Comparison of ENCODE assay signal across 18 cellular contexts in the genomic region with DNA sequence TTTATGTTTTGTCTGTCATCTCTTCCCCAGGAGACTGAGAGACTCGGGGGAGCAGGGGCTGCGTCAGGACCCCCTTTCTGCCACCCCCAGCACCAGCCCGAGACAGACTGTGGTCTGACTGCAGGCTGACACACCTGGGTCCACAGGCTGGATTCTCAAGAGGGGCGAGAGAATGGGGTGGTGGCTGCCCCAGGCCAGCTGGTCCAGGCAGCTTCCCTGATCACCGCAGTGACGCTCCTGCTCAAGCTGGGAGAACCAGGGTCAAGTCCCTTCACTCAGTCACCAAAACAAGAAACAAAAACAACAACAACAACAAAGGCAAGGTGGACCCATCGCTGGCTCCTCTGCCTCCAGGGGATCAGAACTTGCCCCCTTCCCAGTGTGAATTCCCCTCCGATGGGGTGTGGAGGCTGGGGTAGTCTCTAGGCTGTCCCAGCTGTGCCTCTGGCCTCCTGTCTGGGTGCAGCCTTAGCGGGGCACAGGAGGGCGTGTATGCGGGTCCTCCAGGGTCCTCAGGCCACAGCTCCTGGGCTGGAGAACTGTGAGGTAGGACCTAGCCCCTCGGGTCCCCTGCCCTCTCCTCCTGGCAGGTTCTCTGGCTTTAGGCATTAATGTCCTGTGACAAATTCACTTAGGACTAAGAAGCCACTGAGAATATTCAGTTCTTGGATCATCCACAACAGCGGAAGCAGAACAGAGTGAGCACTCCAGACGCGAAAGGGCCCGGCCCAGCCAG. TPM values are rescaled to one million over a fixed set of nuclear protein-coding genes. Genes with fewer than 3 reads are reported as not detected.
A peak's percentile ranks its signal among the peaks of the same experiment; 100 is the strongest.
DNase-seq lines count a peak whose midpoint lies in the region; ATAC-seq and TF ChIP-seq lines count a peak whose summit lies in the region.
"Had no signal": no experiment of that assay in that cellular context is flagged by ENCODE, and none has a peak within 500 bp of the region (broad histone marks: within the 10 kb centered on the region; RNA-seq: fewer than 3 reads in every experiment).

No MANE protein-coding gene starts in this region.

- no peak overlapping the region for H3K4me3 Mint-ChIP-seq in chondrocyte (ENCODE audit: unreplicated experiment)
- H3K4me3 Mint-ChIP-seq in memory B cell, result no peak overlapping the region
- H3K4me3 Mint-ChIP-seq in stimulated activated memory B cell treated with anti-CD40 and anti-IgM and Interleukin-4, amounts not matched to agents 10 μg/mL and 1 μg/mL and 100 μg/mL, for 72 hours, result no peak overlapping the region

- H3K79me2 ChIP-seq in PC-9 (ENCODE audit: low read depth), result no peaks in the 10 kb centered on the region

- no peak overlapping the region for H4K5ac ChIP-seq in IMR-90 (ENCODE audit: low read depth, low read length)

- H3K79me1 ChIP-seq in IMR-90 (ENCODE audit: low read depth in 1 of 2, low read length in 2 of 2), result no peaks in the 10 kb centered on the region

- H2AK9ac ChIP-seq in IMR-90 (replicated peaks; ENCODE audit: low read depth, low read length, poor library complexity), result no peak overlapping the region

- H3K36me3 Mint-ChIP-seq in chondrocyte (ENCODE audit: low read depth) (no peaks in the 10 kb centered on the region), memory B cell (peaks cover 6% of the 10 kb centered on the region)
- peaks cover 6% of the 10 kb centered on the region for H3K36me3 Mint-ChIP-seq in stimulated activated memory B cell treated with anti-CD40 and anti-IgM and Interleukin-4, amounts not matched to agents 10 μg/mL and 1 μg/mL and 100 μg/mL, for 72 hours

- no peak overlapping the region for H2BK20ac ChIP-seq in IMR-90 (ENCODE audit: low read depth, low read length)

- H3K4me1 ChIP-seq in IMR-90 (ENCODE audit: control insufficient read depth, insufficient read depth, low read length), result no peaks in the 10 kb centered on the region
- H3K4me1 ChIP-seq in PC-9 (replicated peaks; ENCODE audit: insufficient read depth), result no peaks in the 10 kb centered on the region

- no peak overlapping the region for H4K91ac ChIP-seq in IMR-90 (ENCODE audit: insufficient read depth, low read depth, low read length)

- no peaks in the 10 kb centered on the region for H3K9me3 ChIP-seq in IMR-90 (ENCODE audit: control insufficient read depth, insufficient read depth, low read length)
- H3K9me3 ChIP-seq in PC-9 (ENCODE audit: insufficient read depth, low read depth), result no peaks in the 10 kb centered on the region

- POLR2A ChIA-PET in IMR-90 (lab: Charles Lee; ENCODE audit: unreplicated experiment), result no interaction called here
- POLR2A ChIA-PET in PC-9 (lab: Charles Lee; ENCODE audit: unreplicated experiment), result no interaction called here

- no peaks in the 10 kb centered on the region for H3K9me1 ChIP-seq in IMR-90 (ENCODE audit: insufficient read depth, low read length)

- H3K4me1 Mint-ChIP-seq in chondrocyte (ENCODE audit: low read depth) (no peaks in the 10 kb centered on the region), memory B cell (peaks cover 23% of the 10 kb centered on the region)
- H3K4me1 Mint-ChIP-seq in stimulated activated memory B cell treated with anti-CD40 and anti-IgM and Interleukin-4, amounts not matched to agents 10 μg/mL and 1 μg/mL and 100 μg/mL, for 72 hours, result peaks cover 43% of the 10 kb centered on the region

- 54% methylated on average over 4 of the region's 16 CpGs; no CpG with 5 or more reads in 1 of the 2 experiments for WGBS in IMR-90 (ENCODE audit: extremely low coverage in 2 of 2, insufficient read length in 1 of 2), 2 experiments

- BruUV-seq in IMR-90 (replicated peaks; lab: Mats Ljungman, UMichigan) (no TSS peak), PC-9 (replicated peaks; lab: Mats Ljungman, UMichigan) (no TSS peak)

- H3K36me3 ChIP-seq in IMR-90 (ENCODE audit: control insufficient read depth, insufficient read depth, low read length) (no peaks in the 10 kb centered on the region), PC-9 (ENCODE audit: low read depth) (no peaks in the 10 kb centered on the region)

- dilution Hi-C loops in IMR-90 (cut with HindIII; ENCODE audit: low sequenced_read_pairs, unreplicated experiment), result no loop called here

- H3K23ac ChIP-seq in IMR-90 (ENCODE audit: low read depth, low read length), result no peak overlapping the region

- no peak for TF ChIP-seq RAD21 in IMR-90 (IDR thresholded peaks at IDR 0.05; ENCODE audit: low read length)

- intact Hi-C loops in IMR-90 (cut with micrococcal nuclease) (no loop called here), PC-9 (cut with micrococcal nuclease; ENCODE audit: unreplicated experiment) (no loop called here)

- no peak overlapping the region for H3K4me3 ChIP-seq in IMR-90 (ENCODE audit: insufficient read depth, low read depth, low read length)
- no peak overlapping the region for H3K4me3 ChIP-seq in PC-9

- no peak overlapping the region for H2BK15ac ChIP-seq in IMR-90 (ENCODE audit: low read depth, low read length)

- CTCF ChIA-PET in IMR-90 (lab: Yijun Ruan, JAX) (no interaction called here), PC-9 (lab: Charles Lee) (no interaction called here)

- H2AK5ac ChIP-seq in IMR-90 (ENCODE audit: low read depth, low read length), result no peak overlapping the region

- no peak overlapping the region for H3K18ac ChIP-seq in IMR-90 (ENCODE audit: low read depth, low read length)

- H3K9me3 Mint-ChIP-seq in chondrocyte (ENCODE audit: low read depth), result no peaks in the 10 kb centered on the region
- no peaks in the 10 kb centered on the region for H3K9me3 Mint-ChIP-seq in memory B cell
- no peaks in the 10 kb centered on the region for H3K9me3 Mint-ChIP-seq in stimulated activated memory B cell treated with anti-CD40 and anti-IgM and Interleukin-4, amounts not matched to agents 10 μg/mL and 1 μg/mL and 100 μg/mL, for 72 hours

- no peak for ATAC-seq in IMR-90 (ENCODE audit: low read depth)
- no peak for ATAC-seq in memory B cell (ENCODE audit: low read depth)
- no peak for ATAC-seq in stimulated activated memory B cell treated with anti-CD40 and anti-IgM and Interleukin-4, amounts not matched to agents 10 μg/mL and 1 μg/mL and 100 μg/mL, for 72 hours
- no peak for ATAC-seq in GM21529 (IDR thresholded peaks at IDR 0.05; ENCODE audit: unreplicated experiment)
- ATAC-seq: HCT116, Right ventricle myocardium inferior had no signal

- H4K20me1 ChIP-seq in IMR-90 (ENCODE audit: insufficient read depth, low read length), result no peaks in the 10 kb centered on the region
- H4K20me1 ChIP-seq in PC-9 (ENCODE audit: insufficient read depth), result no peaks in the 10 kb centered on the region

- H4K8ac ChIP-seq in IMR-90 (ENCODE audit: low read depth in 2 of 2, low read length in 2 of 2), result no peak overlapping the region

- in situ Hi-C loops in IMR-90 (cut with MboI; ENCODE audit: low sequenced_read_pairs), result no loop called here

- no peak overlapping the region for H2BK120ac ChIP-seq in IMR-90 (ENCODE audit: low read depth, low read length)

- H3K4me2 ChIP-seq in IMR-90 (ENCODE audit: low read depth, low read length), result no peak overlapping the region
- no peak overlapping the region for H3K4me2 ChIP-seq in PC-9

- H2AFZ ChIP-seq in IMR-90 (replicated peaks; ENCODE audit: low read length, poor library complexity), result peak overlapping the region; percentile 32
- H2AFZ ChIP-seq in PC-9, result no peak overlapping the region

- H3K27ac ChIP-seq in IMR-90 (ENCODE audit: insufficient read depth, low read length) (no peak overlapping the region), PC-9 (no peak overlapping the region)

- H3F3A ChIP-seq in PC-9 (ENCODE audit: insufficient read depth, low read depth), result no peaks in the 10 kb centered on the region

- H3K56ac ChIP-seq in IMR-90 (ENCODE audit: extremely low read depth, insufficient read depth, low read length), result no peak overlapping the region

- H3K27ac Mint-ChIP-seq in chondrocyte (ENCODE audit: unreplicated experiment) (no peak overlapping the region), memory B cell (peak overlapping the region; percentile 89)
- peak overlapping the region; percentile 88 for H3K27ac Mint-ChIP-seq in stimulated activated memory B cell treated with anti-CD40 and anti-IgM and Interleukin-4, amounts not matched to agents 10 μg/mL and 1 μg/mL and 100 μg/mL, for 72 hours

- TF ChIP-seq CTCF in IMR-90 (conservative IDR thresholded peaks at IDR 0.05; ENCODE audit: low read depth, low read length), result no peak
- TF ChIP-seq CTCF in chondrocyte (IDR thresholded peaks at IDR 0.05), result no peak
- no peak for TF ChIP-seq CTCF in PC-9 (conservative IDR thresholded peaks at IDR 0.05)

- DNase-seq in IMR-90, result no peak
- peak; percentile 78 for DNase-seq in chondrocyte (ENCODE audit: low spot score)
- DNase-seq in memory B cell (ENCODE audit: low spot score in 2 of 2), result no peak
- no peak for DNase-seq in NCI-H526 treated with DMSO at 0.1 percent for 48 hours (lab: John Stamatoyannopoulos, UW)
- no peak for DNase-seq in PC-9
- DNase-seq: DMS53, GDM1, GOT3, Karpas-422, MV-4-11, NCI-H1694 treated with DMSO at 0.1 percent for 48 hours, NCI-H2081 treated with DMSO at 0.1 percent for 48 hours, NCI-H2171 treated with DMSO at 0.1 percent for 48 hours, NCI-H524 treated with DMSO at 0.1 percent for 48 hours had no signal

- H2BK5ac ChIP-seq in IMR-90 (ENCODE audit: low read depth, low read length, poor library complexity, severe bottlenecking), result no peak overlapping the region

- TF ChIP-seq POLR2A in IMR-90 (IDR thresholded peaks at IDR 0.05; ENCODE audit: low read depth, low read length), result no peak

- no peaks in the 10 kb centered on the region for H3K9me2 ChIP-seq in PC-9 (ENCODE audit: insufficient read depth)

- peaks cover 3% of the 10 kb centered on the region for H3K27me3 Mint-ChIP-seq in chondrocyte (ENCODE audit: low read depth)
- no peaks in the 10 kb centered on the region for H3K27me3 Mint-ChIP-seq in memory B cell
- no peaks in the 10 kb centered on the region for H3K27me3 Mint-ChIP-seq in stimulated activated memory B cell treated with anti-CD40 and anti-IgM and Interleukin-4, amounts not matched to agents 10 μg/mL and 1 μg/mL and 100 μg/mL, for 72 hours

- H3K4ac ChIP-seq in IMR-90 (ENCODE audit: low read depth, low read length), result no peak overlapping the region

- no peak overlapping the region for H3K14ac ChIP-seq in IMR-90 (replicated peaks; ENCODE audit: low read depth, low read length)

- H3K27me3 ChIP-seq in IMR-90 (ENCODE audit: control insufficient read depth, insufficient read depth, low read length) (peaks cover 38% of the 10 kb centered on the region), PC-9 (ENCODE audit: insufficient read depth, low read depth) (peaks cover 30% of the 10 kb centered on the region; the same call in 1 of the 2 replicates)

- no peak overlapping the region for H3K9ac ChIP-seq in IMR-90 (ENCODE audit: low read depth, low read length)

TF ChIP-seq in IMR-90, 13 proteins besides CTCF, POLR2A, EP300 and RAD21:
- no peak for TF ChIP-seq MXI1 (IDR thresholded peaks at IDR 0.05; ENCODE audit: borderline replicate concordance, low read depth, low read length)
TF ChIP-seq in IMR-90: peak in this region for 0.

RNA-seq across cellular contexts. Expression of a gene that starts 40.6 kb away (rescaled TPM):
- total RNA-seq in IMR-90 (2012; rRNA removed) (15.4 and 25.6 TPM in 2 replicates), chondrocyte (16.1 to 35.4 TPM (median 33.6 TPM) in 3 replicates), PC-9 (2021) (32.6 and 37.3 TPM in 2 replicates)
- 17.5 and 21.6 TPM in 2 replicates for polyA plus RNA-seq in IMR-90 (2012; rRNA removed)
- 5.2 and 6.0 TPM in 2 replicates for polyA plus RNA-seq in IMR-90 (2012; cell fraction: cytosol; rRNA removed)
- 7.8 and 39.5 TPM in 2 replicates for polyA plus RNA-seq in IMR-90 (2012; cell fraction: nucleus; rRNA removed; ENCODE audit: low replicate concordance)
